24 cellular contexts compared by ENCODE assay signal in the genomic region with DNA sequence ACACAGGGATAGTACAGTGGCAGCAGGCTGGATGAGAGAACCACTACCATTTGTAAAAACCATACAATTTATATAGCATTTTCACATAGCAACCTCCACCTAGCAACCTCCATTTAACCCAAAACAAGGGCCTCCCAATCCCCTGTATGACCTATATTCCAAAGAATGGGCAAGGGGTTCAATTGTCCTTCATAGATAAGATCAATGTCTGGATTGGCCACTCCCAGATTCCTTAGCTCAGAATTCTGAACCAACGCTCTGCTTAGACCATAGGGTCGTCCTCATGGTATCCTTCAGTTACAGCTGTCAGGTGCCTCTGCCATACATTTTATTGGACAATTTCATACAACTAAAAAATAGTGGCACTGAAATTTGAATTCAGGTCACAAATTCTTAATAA.
"Had no signal": no experiment of that assay in that cellular context is flagged by ENCODE, and none has a peak within 500 bp of the region (broad histone marks: within the 10 kb centered on the region; RNA-seq: fewer than 3 reads in every experiment).

No MANE protein-coding gene starts in this region.

- H3K9me3 ChIP-seq: ovary, psoas muscle, right lobe of liver, stomach, suprapubic skin, testis, tibial artery, transverse colon, upper lobe of right lung, uterus had no signal

- H3K36me3 ChIP-seq: ovary, right lobe of liver, stomach, suprapubic skin, tibial artery, transverse colon, upper lobe of right lung, uterus had no signal

- H2AFZ ChIP-seq: parathyroid adenoma had no signal

- H3K4me3 ChIP-seq: ovary, psoas muscle, right lobe of liver, stomach, suprapubic skin, testis, tibial artery, transverse colon, upper lobe of right lung, uterus had no signal

- H3K9ac ChIP-seq: parathyroid adenoma had no signal

- H3K27me3 ChIP-seq: ovary, right lobe of liver, stomach, suprapubic skin, testis, tibial artery, transverse colon, upper lobe of right lung, uterus had no signal

- H3K27ac ChIP-seq: ovary, parathyroid adenoma, psoas muscle, right lobe of liver, stomach, suprapubic skin, tibial artery, transverse colon, upper lobe of right lung, uterus had no signal

- H3K79me2 ChIP-seq: parathyroid adenoma had no signal

- DNase-seq: naive B cell; naive thymus-derived CD8-positive, alpha-beta T cell; nephron progenitor cell; occipital lobe; ovary; posterior cingulate gyrus; psoas muscle; right cardiac atrium; right lobe of liver; small intestine; stimulated activated CD4-positive, alpha-beta T cell treated with anti-CD3 and anti-CD28 coated beads, Interleukin-15, amount 100 ng/mL, for 24 hours; stimulated activated CD4-positive, alpha-beta T cell treated with anti-CD3 and anti-CD28 coated beads, Interleukin-2, amount 100 ng/mL, for 24 hours; stimulated activated CD4-positive, alpha-beta T cell treated with anti-CD3 and anti-CD28 coated beads, Interleukin-2, amount 100 ng/mL, for 48 hours; stimulated activated CD4-positive, alpha-beta T cell treated with anti-CD3 and anti-CD28 coated beads, Interleukin-4, amount 100 ng/mL, for 24 hours; stimulated activated naive B cell treated with anti-CD40 and anti-IgM and Interleukin-4, amounts not matched to agents 10 μg/mL and 1 μg/mL and 100 μg/mL, for 72 hours; stimulated activated naive CD4-positive, alpha-beta T cell treated with Interleukin-2 at 50 U/mL for 16 hours; stomach; testis; tibial artery; transverse colon; upper lobe of right lung; uterus had no signal

- H3K4me1 ChIP-seq: parathyroid adenoma, psoas muscle, right lobe of liver, uterus had no signal
